Comparison of ENCODE assay signal across 9 cellular contexts in the genomic region with DNA sequence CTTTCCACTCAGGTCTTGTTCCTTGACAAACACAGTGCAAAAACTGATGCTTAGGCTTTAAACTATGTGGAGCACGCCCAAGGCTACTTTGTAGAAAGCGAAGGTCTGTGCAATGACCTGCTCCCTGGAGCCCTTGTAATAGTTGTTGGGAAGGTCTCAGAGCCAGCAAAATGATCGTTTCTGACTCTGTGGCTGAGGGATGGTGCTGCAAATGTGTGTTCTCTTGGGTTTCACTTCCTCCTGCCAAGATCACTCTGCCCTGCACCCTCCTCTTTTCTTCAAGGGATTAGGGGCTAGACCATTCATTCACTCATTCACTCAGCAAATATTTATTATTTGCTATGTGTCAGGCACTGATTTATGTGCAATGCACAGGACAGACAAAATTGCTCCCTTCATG.
DNase-seq lines count a peak whose midpoint lies in the region; ATAC-seq and TF ChIP-seq lines count a peak whose summit lies in the region.
"Had no signal": no experiment of that assay in that cellular context is flagged by ENCODE, and none has a peak within 500 bp of the region (broad histone marks: within the 10 kb centered on the region; RNA-seq: fewer than 3 reads in every experiment).

No MANE protein-coding gene starts in this region.

- DNase-seq in Right ventricle myocardium superior: peak; percentile 30
- no peak for DNase-seq in left ventricle myocardium inferior
- peak; percentile 39 for DNase-seq in stimulated activated naive B cell treated with anti-CD40 and anti-IgM and Interleukin-4, amounts not matched to agents 10 μg/mL and 1 μg/mL and 100 μg/mL, for 72 hours
- DNase-seq in NCI-H128 (lab: John Stamatoyannopoulos, UW; ENCODE audit: unreplicated experiment): no peak
- no peak for DNase-seq in COR-L47 (lab: John Stamatoyannopoulos, UW)
- DNase-seq in activated naive CD4-positive, alpha-beta T cell (lab: John Stamatoyannopoulos, UW): no peak

- H3K27me3 ChIP-seq in left ventricle myocardium inferior (ENCODE audit: low read depth) (no peaks in the 10 kb centered on the region), OCI-LY1 (ENCODE audit: insufficient read depth, low read length) (no peaks in the 10 kb centered on the region)
- H3K27me3 ChIP-seq: ascending aorta had no signal

- H3K36me3 Mint-ChIP-seq in stimulated activated naive B cell treated with anti-CD40 and anti-IgM and Interleukin-4, amounts not matched to agents 10 μg/mL and 1 μg/mL and 100 μg/mL, for 72 hours: no peaks in the 10 kb centered on the region

- H3K36me3 ChIP-seq in left ventricle myocardium inferior: no peaks in the 10 kb centered on the region
- H3K36me3 ChIP-seq in OCI-LY1 (ENCODE audit: insufficient read depth, low read length): no peaks in the 10 kb centered on the region
- H3K36me3 ChIP-seq: ascending aorta had no signal

- no peaks in the 10 kb centered on the region for H3F3A ChIP-seq in OCI-LY1 (ENCODE audit: insufficient read depth, low read length)

- H3K4me3 ChIP-seq in left ventricle myocardium inferior (no peak overlapping the region), OCI-LY1 (ENCODE audit: low read depth, low read length, poor library complexity, severe bottlenecking) (no peak overlapping the region)
- H3K4me3 ChIP-seq: ascending aorta had no signal

- no peak overlapping the region for H3K4me3 Mint-ChIP-seq in stimulated activated naive B cell treated with anti-CD40 and anti-IgM and Interleukin-4, amounts not matched to agents 10 μg/mL and 1 μg/mL and 100 μg/mL, for 72 hours

- ATAC-seq in Right ventricle myocardium superior (ENCODE audit: poor library complexity) (peak; percentile 50), HG03025 (IDR thresholded peaks at IDR 0.05; ENCODE audit: low FRiP score, unreplicated experiment) (peak; percentile 84)
- ATAC-seq in stimulated activated naive B cell treated with anti-CD40 and anti-IgM and Interleukin-4, amounts not matched to agents 10 μg/mL and 1 μg/mL and 100 μg/mL, for 72 hours (replicated peaks): peak; percentile 99 to 100

- no peaks in the 10 kb centered on the region for H3K79me2 ChIP-seq in OCI-LY1 (ENCODE audit: insufficient read depth, low read length)

- peak overlapping the region; percentile 48 for H3K4me2 ChIP-seq in OCI-LY1 (ENCODE audit: low read length)

- H3K4me1 ChIP-seq in left ventricle myocardium inferior (peaks cover 13% of the 10 kb centered on the region), OCI-LY1 (ENCODE audit: insufficient read depth, low read length, severe bottlenecking) (peaks cover 34% of the 10 kb centered on the region)

- H3K9ac ChIP-seq in OCI-LY1 (ENCODE audit: low read length): no peak overlapping the region

- no peaks in the 10 kb centered on the region for H3K9me3 ChIP-seq in left ventricle myocardium inferior (replicated peaks)
- H3K9me3 ChIP-seq in OCI-LY1 (ENCODE audit: low read length): no peaks in the 10 kb centered on the region
- H3K9me3 ChIP-seq: ascending aorta had no signal

- H3K9me2 ChIP-seq in OCI-LY1 (ENCODE audit: low read depth, low read length): no peaks in the 10 kb centered on the region

- no peak overlapping the region for H3K27ac Mint-ChIP-seq in stimulated activated naive B cell treated with anti-CD40 and anti-IgM and Interleukin-4, amounts not matched to agents 10 μg/mL and 1 μg/mL and 100 μg/mL, for 72 hours

- H3K4me1 Mint-ChIP-seq in stimulated activated naive B cell treated with anti-CD40 and anti-IgM and Interleukin-4, amounts not matched to agents 10 μg/mL and 1 μg/mL and 100 μg/mL, for 72 hours: peaks cover 29% of the 10 kb centered on the region in 2 donors

- peaks cover 0 to 2% of the 10 kb centered on the region in 2 donors for H3K9me3 Mint-ChIP-seq in stimulated activated naive B cell treated with anti-CD40 and anti-IgM and Interleukin-4, amounts not matched to agents 10 μg/mL and 1 μg/mL and 100 μg/mL, for 72 hours

- H3K27ac ChIP-seq in left ventricle myocardium inferior (replicated peaks): no peak overlapping the region
- peak overlapping the region; percentile 48 for H3K27ac ChIP-seq in OCI-LY1 (ENCODE audit: low read depth, low read length, poor library complexity, severe bottlenecking)
- H3K27ac ChIP-seq: ascending aorta had no signal

- H2AFZ ChIP-seq in OCI-LY1 (ENCODE audit: low read length): no peak overlapping the region

- intact Hi-C loops in Right ventricle myocardium superior (cut with DNase I) (no loop called here), left ventricle myocardium inferior (cut with micrococcal nuclease) (no loop called here)

- no peaks in the 10 kb centered on the region for H4K20me1 ChIP-seq in OCI-LY1 (ENCODE audit: insufficient read depth, low read length)

- TF ChIP-seq CTCF in left ventricle myocardium inferior (IDR thresholded peaks at IDR 0.05; ENCODE audit: borderline replicate concordance) (no peak), OCI-LY1 (IDR thresholded peaks at IDR 0.05; ENCODE audit: low read length) (no peak)

- H3K27me3 Mint-ChIP-seq in stimulated activated naive B cell treated with anti-CD40 and anti-IgM and Interleukin-4, amounts not matched to agents 10 μg/mL and 1 μg/mL and 100 μg/mL, for 72 hours: peaks cover 0 to 2% of the 10 kb centered on the region in 2 donors

Comparison
In these comparisons a context has a peak if more than half of its experiments do, and no peak if none do; other contexts are left out.
1. DNase-seq: peak in Right ventricle myocardium superior (single experiment) and stimulated activated naive B cell treated with anti-CD40 and anti-IgM and Interleukin-4, amounts not matched to agents 10 μg/mL and 1 μg/mL and 100 μg/mL, for 72 hours (single experiment); none in left ventricle myocardium inferior (single experiment), NCI-H128 (single experiment), COR-L47 (single experiment) and activated naive CD4-positive, alpha-beta T cell (0 of 4).
2. Peak in every context shown above with its lines, with median percentiles within 50 percentile points of each other: ATAC-seq.